8 cellular contexts compared by ENCODE assay signal in genomic region chr4:48047421-48047844, GRCh38. TPM values are rescaled to one million over a fixed set of nuclear protein-coding genes. Genes with fewer than 3 reads are reported as not detected.
DNase-seq lines count a peak whose midpoint lies in the region; ATAC-seq and TF ChIP-seq lines count a peak whose summit lies in the region.

No MANE protein-coding gene starts in this region.

- H3K9me3 ChIP-seq in SK-N-SH (no peaks in the 10 kb centered on the region), tibial nerve (no peaks in the 10 kb centered on the region)

- TF ChIP-seq CTCF in SK-N-SH (IDR thresholded peaks at IDR 0.05) = no peak
- no peak for TF ChIP-seq CTCF in tibial nerve (IDR thresholded peaks at IDR 0.05)

- no peak overlapping the region for H3K9ac ChIP-seq in SK-N-SH

- TF ChIP-seq EP300 in SK-N-SH (IDR thresholded peaks at IDR 0.05; ENCODE audit: borderline replicate concordance in 1 of 2, low read depth in 1 of 2, low read length in 1 of 2) = no peak
- TF ChIP-seq EP300 in tibial nerve (IDR thresholded peaks at IDR 0.05) = no peak

- H3K27me3 ChIP-seq in SK-N-SH (ENCODE audit: insufficient read depth) = no peaks in the 10 kb centered on the region
- H3K27me3 ChIP-seq in tibial nerve = no peaks in the 10 kb centered on the region

- no peaks in the 10 kb centered on the region for H3F3A ChIP-seq in SK-N-SH (replicated peaks; ENCODE audit: insufficient read depth)

- no peaks in the 10 kb centered on the region for H3K9me3 Mint-ChIP-seq in activated naive CD4-positive, alpha-beta T cell treated with anti-CD3 and anti-CD28 coated beads, Interleukin-2, amount 10 ng/mL, durations not matched to agents 7 days and 5 days

- no peaks in the 10 kb centered on the region for H3K36me3 Mint-ChIP-seq in activated naive CD4-positive, alpha-beta T cell treated with anti-CD3 and anti-CD28 coated beads, Interleukin-2, amount 10 ng/mL, durations not matched to agents 7 days and 5 days

- no peak overlapping the region for H3K27ac Mint-ChIP-seq in activated naive CD4-positive, alpha-beta T cell treated with anti-CD3 and anti-CD28 coated beads, Interleukin-2, amount 10 ng/mL, durations not matched to agents 7 days and 5 days

- H3K4me3 ChIP-seq in SK-N-SH (ENCODE audit: low read depth in 2 of 2, low read length in 1 of 2) (no peak overlapping the region), tibial nerve (no peak overlapping the region)

- no peak for TF ChIP-seq RAD21 in SK-N-SH (IDR thresholded peaks at IDR 0.05; ENCODE audit: low read length)

- H3K4me3 Mint-ChIP-seq in activated naive CD4-positive, alpha-beta T cell treated with anti-CD3 and anti-CD28 coated beads, Interleukin-2, amount 10 ng/mL, durations not matched to agents 7 days and 5 days = peak overlapping the region; percentile 19

- H3K27ac ChIP-seq in SK-N-SH (ENCODE audit: low read depth in 2 of 2, low read length in 1 of 2) (no peak overlapping the region), tibial nerve (no peak overlapping the region)

- H3K4me1 ChIP-seq in SK-N-SH (ENCODE audit: control insufficient read depth in 1 of 2, insufficient read depth in 2 of 2, low read depth in 1 of 2, low read length in 1 of 2) (peaks cover 0 to 8% of the 10 kb centered on the region in 2 experiments; a peak in 1 of 4 replicates), tibial nerve (peaks cover 0 to 10% (median 3%) of the 10 kb centered on the region in 4 donors)

- ATAC-seq in GM18511 (IDR thresholded peaks at IDR 0.05; ENCODE audit: unreplicated experiment) = peak; percentile 97
- peak; percentile 96 for ATAC-seq in HG02973 (IDR thresholded peaks at IDR 0.05; ENCODE audit: unreplicated experiment)

- H4K20me1 ChIP-seq in SK-N-SH (ENCODE audit: insufficient read depth) = no peaks in the 10 kb centered on the region

- POLR2A ChIA-PET in SK-N-SH (lab: Yijun Ruan, JAX) = no interaction called here

- no peak for TF ChIP-seq POLR2A in tibial nerve (IDR thresholded peaks at IDR 0.05)

- peaks cover 67% of the 10 kb centered on the region for H3K27me3 Mint-ChIP-seq in activated naive CD4-positive, alpha-beta T cell treated with anti-CD3 and anti-CD28 coated beads, Interleukin-2, amount 10 ng/mL, durations not matched to agents 7 days and 5 days

- no peak overlapping the region for H3K4me2 ChIP-seq in SK-N-SH

- no peak for DNase-seq in SK-N-SH
- peak; percentile 80 for DNase-seq in activated naive CD4-positive, alpha-beta T cell treated with anti-CD3 and anti-CD28 coated beads, Interleukin-2, amount 10 ng/mL, durations not matched to agents 7 days and 5 days
- peak; percentile 56 to 80 for DNase-seq in stimulated activated CD4-positive, alpha-beta T cell treated with anti-CD3 and anti-CD28 coated beads, Interleukin-12 subunit alpha, Interleukin-12 subunit beta, amount 100 ng/mL, for 24 hours (ENCODE audit: low read depth in 2 of 2)
- no peak for DNase-seq in iPS-NIHi7 (ENCODE audit: extremely low spot score)
- no peak for DNase-seq in tibial nerve (ENCODE audit: low spot score in 2 of 2)
- DNase-seq in kidney glomerular epithelial cell (lab: John Stamatoyannopoulos, UW) = no peak

- H2AFZ ChIP-seq in SK-N-SH (ENCODE audit: low read depth) = 0 out of 2 replicates have a peak overlapping the region, but pooled peaks have one; percentile 41

- H3K9me2 ChIP-seq in SK-N-SH = no peaks in the 10 kb centered on the region

- no peaks in the 10 kb centered on the region for H3K79me2 ChIP-seq in SK-N-SH (ENCODE audit: insufficient read depth)

- no peaks in the 10 kb centered on the region for H3K36me3 ChIP-seq in SK-N-SH (replicated peaks in 1 of 2; ENCODE audit: control insufficient read depth in 1 of 2, insufficient read depth in 2 of 2, low read length in 1 of 2)
- H3K36me3 ChIP-seq in tibial nerve = no peaks in the 10 kb centered on the region

- WGBS in SK-N-SH (ENCODE audit: low lambda C conversion rate) = 48% methylated on average over 3 of the region's 3 CpGs
- 45 to 47% methylated on average over 3 of the region's 3 CpGs for WGBS in tibial nerve, 2 donors

- peaks cover 40% of the 10 kb centered on the region for H3K4me1 Mint-ChIP-seq in activated naive CD4-positive, alpha-beta T cell treated with anti-CD3 and anti-CD28 coated beads, Interleukin-2, amount 10 ng/mL, durations not matched to agents 7 days and 5 days

- CTCF ChIA-PET in SK-N-SH (lab: Yijun Ruan, JAX) = interaction anchor here (1.3 to 2.7 kb wide), 3 partner anchors 13 to 39 kb away, joined by 3 to 11 read pairs (median 6); no protein-coding TSS in a partner anchor
- CTCF ChIA-PET in activated naive CD4-positive, alpha-beta T cell treated with anti-CD3 and anti-CD28 coated beads, Interleukin-2, amount 10 ng/mL, durations not matched to agents 7 days and 5 days (lab: Charles Lee) = interaction anchor here (0.8 to 9.4 kb wide), 4 partner anchors 13 to 63 kb away, joined by 3 to 54 read pairs (median 6); no protein-coding TSS in a partner anchor

TF ChIP-seq in SK-N-SH, 30 proteins besides CTCF, POLR2A, EP300 and RAD21 (continues in another document):
- TF ChIP-seq IRF3 (IDR thresholded peaks at IDR 0.05; ENCODE audit: low read depth, low read length) (no peak), GATA2 (CRISPR knock-in tag; IDR thresholded peaks at IDR 0.05) (no peak), NRF1 (IDR thresholded peaks at IDR 0.05; ENCODE audit: low read depth, low read length) (no peak), USF1 (IDR thresholded peaks at IDR 0.05; ENCODE audit: borderline replicate concordance, low read depth) (no peak), SMC3 (IDR thresholded peaks at IDR 0.05; ENCODE audit: low read depth, low read length) (no peak), SIN3A (IDR thresholded peaks at IDR 0.05; ENCODE audit: borderline replicate concordance, low read depth, low read length) (no peak), EZH2phosphoT487 (IDR thresholded peaks at IDR 0.05; ENCODE audit: borderline replicate concordance, low read depth) (no peak), JUND (IDR thresholded peaks at IDR 0.05) (no peak), FOXM1 (IDR thresholded peaks at IDR 0.05; ENCODE audit: low read depth) (no peak), POLR2AphosphoS5 (IDR thresholded peaks at IDR 0.05; ENCODE audit: low read depth, low read length) (no peak), MAX (IDR thresholded peaks at IDR 0.05; ENCODE audit: low read depth) (no peak), FOSL2 (IDR thresholded peaks at IDR 0.05; ENCODE audit: borderline replicate concordance, low read depth) (no peak), TAF1 (IDR thresholded peaks at IDR 0.05; ENCODE audit: borderline replicate concordance, low read depth, low read length) (no peak), YY1 (IDR thresholded peaks at IDR 0.05; ENCODE audit: low read depth) (no peak), GABPA (IDR thresholded peaks at IDR 0.05; ENCODE audit: low read depth) (no peak)
- TF ChIP-seq, protein P1, sequence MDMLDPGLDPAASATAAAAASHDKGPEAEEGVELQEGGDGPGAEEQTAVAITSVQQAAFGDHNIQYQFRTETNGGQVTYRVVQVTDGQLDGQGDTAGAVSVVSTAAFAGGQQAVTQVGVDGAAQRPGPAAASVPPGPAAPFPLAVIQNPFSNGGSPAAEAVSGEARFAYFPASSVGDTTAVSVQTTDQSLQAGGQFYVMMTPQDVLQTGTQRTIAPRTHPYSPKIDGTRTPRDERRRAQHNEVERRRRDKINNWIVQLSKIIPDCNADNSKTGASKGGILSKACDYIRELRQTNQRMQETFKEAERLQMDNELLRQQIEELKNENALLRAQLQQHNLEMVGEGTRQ (IDR thresholded peaks at IDR 0.05; ENCODE audit: borderline replicate concordance, low read depth, low read length) = no peak
- TF ChIP-seq, protein P2, sequence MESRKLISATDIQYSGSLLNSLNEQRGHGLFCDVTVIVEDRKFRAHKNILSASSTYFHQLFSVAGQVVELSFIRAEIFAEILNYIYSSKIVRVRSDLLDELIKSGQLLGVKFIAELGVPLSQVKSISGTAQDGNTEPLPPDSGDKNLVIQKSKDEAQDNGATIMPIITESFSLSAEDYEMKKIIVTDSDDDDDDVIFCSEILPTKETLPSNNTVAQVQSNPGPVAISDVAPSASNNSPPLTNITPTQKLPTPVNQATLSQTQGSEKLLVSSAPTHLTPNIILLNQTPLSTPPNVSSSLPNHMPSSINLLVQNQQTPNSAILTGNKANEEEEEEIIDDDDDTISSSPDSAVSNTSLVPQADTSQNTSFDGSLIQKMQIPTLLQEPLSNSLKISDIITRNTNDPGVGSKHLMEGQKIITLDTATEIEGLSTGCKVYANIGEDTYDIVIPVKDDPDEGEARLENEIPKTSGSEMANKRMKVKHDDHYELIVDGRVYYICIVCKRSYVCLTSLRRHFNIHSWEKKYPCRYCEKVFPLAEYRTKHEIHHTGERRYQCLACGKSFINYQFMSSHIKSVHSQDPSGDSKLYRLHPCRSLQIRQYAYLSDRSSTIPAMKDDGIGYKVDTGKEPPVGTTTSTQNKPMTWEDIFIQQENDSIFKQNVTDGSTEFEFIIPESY (IDR thresholded peaks at IDR 0.05; ENCODE audit: borderline replicate concordance, low read depth) = no peak

RNA-seq across cellular contexts. Expression of gene NIPAL1, which starts 30.9 kb away (rescaled TPM):
- polyA plus RNA-seq in SK-N-SH (2012; rRNA removed) = 1.8 and 2.0 TPM in 2 replicates
- polyA plus RNA-seq in SK-N-SH (2012; cell fraction: cytosol; rRNA removed) = 2.5 and 2.6 TPM in 2 replicates
- polyA plus RNA-seq in SK-N-SH (2012; cell fraction: nucleus; rRNA removed) = 0.56 and 1.5 TPM in 2 replicates
- 1 to 10 TPM in 3 of 4 donors, under 1 TPM in 1; 0.87 to 3.1 (median 1.9) TPM for total RNA-seq in tibial nerve

RNA-seq across cellular contexts. Expression of gene CNGA1, which starts 31.0 kb away (rescaled TPM):
- polyA plus RNA-seq in SK-N-SH (2012; rRNA removed) = 0.23 and 0.45 TPM in 2 replicates
- 0.33 and 0.70 TPM in 2 replicates for polyA plus RNA-seq in SK-N-SH (2012; cell fraction: cytosol; rRNA removed)
- polyA plus RNA-seq in SK-N-SH (2012; cell fraction: nucleus; rRNA removed) = 0.20 and 0.39 TPM in 2 replicates
- total RNA-seq in tibial nerve = 1 to 10 TPM; 4.1 to 7.2 (median 4.7) TPM

Comparison
In these comparisons a context has a peak if more than half of its experiments do, and no peak if none do; other contexts are left out.
1. DNase-seq: peak in activated naive CD4-positive, alpha-beta T cell treated with anti-CD3 and anti-CD28 coated beads, Interleukin-2, amount 10 ng/mL, durations not matched to agents 7 days and 5 days (single experiment) and stimulated activated CD4-positive, alpha-beta T cell treated with anti-CD3 and anti-CD28 coated beads, Interleukin-12 subunit alpha, Interleukin-12 subunit beta, amount 100 ng/mL, for 24 hours (2 of 2); none in SK-N-SH (single experiment), iPS-NIHi7 (single experiment), tibial nerve (0 of 2) and kidney glomerular epithelial cell (single experiment).